ENCODE assay signal across 13 cellular contexts in genomic region chr7:41189866-41190265, GRCh38.
DNase-seq lines count a peak whose midpoint lies in the region; ATAC-seq and TF ChIP-seq lines count a peak whose summit lies in the region.
"Had no signal": no experiment of that assay in that cellular context is flagged by ENCODE, and none has a peak within 500 bp of the region (broad histone marks: within the 10 kb centered on the region; RNA-seq: fewer than 3 reads in every experiment).

No MANE protein-coding gene starts in this region.

- no peaks in the 10 kb centered on the region for H3K79me1 ChIP-seq in mesenchymal stem cell (replicated peaks; ENCODE audit: low read length, poor library complexity, severe bottlenecking)

- H3K27ac ChIP-seq in mammary epithelial cell (ENCODE audit: insufficient read depth, low read depth, low read length) (peak overlapping the region; percentile 99), mesenchymal stem cell (ENCODE audit: low read length, poor library complexity, severe bottlenecking) (peak overlapping the region; percentile 87)
- H3K27ac ChIP-seq in naive thymus-derived CD4-positive, alpha-beta T cell (ENCODE audit: low read depth, low read length) = no peak overlapping the region
- H3K27ac ChIP-seq: gastroesophageal sphincter had no signal

- POLR2A ChIA-PET in BJ (lab: Charles Lee) = no interaction called here
- POLR2A ChIA-PET in T-cell (lab: Charles Lee) = no interaction called here
- POLR2A ChIA-PET in naive thymus-derived CD4-positive, alpha-beta T cell (lab: Charles Lee) = no interaction called here

- H3K27me3 Mint-ChIP-seq in T-cell = no peaks in the 10 kb centered on the region
- H3K27me3 Mint-ChIP-seq in naive thymus-derived CD4-positive, alpha-beta T cell = no peaks in the 10 kb centered on the region
- no peaks in the 10 kb centered on the region for H3K27me3 Mint-ChIP-seq in activated T-helper 2 cell treated with anti-CD3 and anti-CD28 coated beads, Interferon-gamma antibody, Interleukin-2, Interleukin-4, amounts not matched to agents 10 μg/mL and 5 μg/mL and 100 μg/mL, durations not matched to agents 14 hours and 24 hours and 36 hours (ENCODE audit: low read depth)
- H3K27me3 Mint-ChIP-seq: natural killer cell treated with Interleukin-12 subunit alpha and Interleukin-12 subunit beta and Interleukin-15 and Interleukin-18, amount 100 ng/mL, for 72 hours had no signal

- H3K9me3 ChIP-seq in mammary epithelial cell (replicated peaks; ENCODE audit: insufficient read depth, low read length) (peaks cover 8% of the 10 kb centered on the region), mesenchymal stem cell (ENCODE audit: control insufficient read depth, low read length) (no peaks in the 10 kb centered on the region)
- no peaks in the 10 kb centered on the region for H3K9me3 ChIP-seq in naive thymus-derived CD4-positive, alpha-beta T cell (ENCODE audit: control insufficient read depth in 2 of 3, low read length in 3 of 3)
- H3K9me3 ChIP-seq: gastroesophageal sphincter had no signal

- H2AFZ ChIP-seq in mammary epithelial cell (ENCODE audit: low read depth, low read length) (no peak overlapping the region), mesenchymal stem cell (ENCODE audit: low read depth, low read length) (no peak overlapping the region)

- no peak overlapping the region for H2BK120ac ChIP-seq in mesenchymal stem cell (ENCODE audit: low read depth, low read length)

- peak overlapping the region; percentile 52 for H3K9ac ChIP-seq in mammary epithelial cell (ENCODE audit: insufficient read depth, low read length)
- peak overlapping the region; percentile 75 for H3K9ac ChIP-seq in mesenchymal stem cell (ENCODE audit: low read length)

- H3K14ac ChIP-seq in mesenchymal stem cell (ENCODE audit: low read length in 2 of 2) = peak overlapping the region in 1 of 2 experiments; percentile 58

- in situ Hi-C loops in mammary epithelial cell (cut with MboI; ENCODE audit: low sequenced_read_pairs in 2 of 2) = no loop called here

- H3K18ac ChIP-seq in mesenchymal stem cell (ENCODE audit: low read depth in 1 of 2, low read length in 2 of 2) = peak overlapping the region; percentile 64 to 71

- H3K27me3 ChIP-seq in BJ (ENCODE audit: control insufficient read depth, insufficient read depth, low read length) = no peaks in the 10 kb centered on the region
- H3K27me3 ChIP-seq in mammary epithelial cell (ENCODE audit: insufficient read depth, low read length) = no peaks in the 10 kb centered on the region
- no peaks in the 10 kb centered on the region for H3K27me3 ChIP-seq in mesenchymal stem cell (ENCODE audit: control insufficient read depth in 1 of 2, insufficient read depth in 1 of 2, low read length in 2 of 2)
- H3K27me3 ChIP-seq in naive thymus-derived CD4-positive, alpha-beta T cell (ENCODE audit: control insufficient read depth in 2 of 2, insufficient read depth in 2 of 2, low read length in 2 of 2) = no peaks in the 10 kb centered on the region
- H3K27me3 ChIP-seq: gastroesophageal sphincter had no signal

- no peaks in the 10 kb centered on the region for H3K36me3 ChIP-seq in BJ (ENCODE audit: control insufficient read depth, insufficient read depth, low read length)
- no peaks in the 10 kb centered on the region for H3K36me3 ChIP-seq in mammary epithelial cell (ENCODE audit: insufficient read depth, low read length)
- H3K36me3 ChIP-seq in mesenchymal stem cell (ENCODE audit: control insufficient read depth in 1 of 2, insufficient read depth in 2 of 2, low read depth in 1 of 2, low read length in 2 of 2) = no peaks in the 10 kb centered on the region
- H3K36me3 ChIP-seq in naive thymus-derived CD4-positive, alpha-beta T cell (ENCODE audit: control insufficient read depth in 2 of 3, insufficient read depth in 3 of 3, low read length in 3 of 3) = no peaks in the 10 kb centered on the region
- H3K36me3 ChIP-seq: gastroesophageal sphincter had no signal

- H2BK12ac ChIP-seq in mesenchymal stem cell (ENCODE audit: low read length in 2 of 2) = peak overlapping the region in 1 of 2 experiments; percentile 70

- H3K4me3 Mint-ChIP-seq in T-cell = no peak overlapping the region
- H3K4me3 Mint-ChIP-seq in naive thymus-derived CD4-positive, alpha-beta T cell = no peak overlapping the region
- H3K4me3 Mint-ChIP-seq in activated T-helper 2 cell treated with anti-CD3 and anti-CD28 coated beads, Interferon-gamma antibody, Interleukin-2, Interleukin-4, amounts not matched to agents 10 μg/mL and 5 μg/mL and 100 μg/mL, durations not matched to agents 14 hours and 24 hours and 36 hours (ENCODE audit: low read depth) = no peak overlapping the region
- H3K4me3 Mint-ChIP-seq: natural killer cell treated with Interleukin-12 subunit alpha and Interleukin-12 subunit beta and Interleukin-15 and Interleukin-18, amount 100 ng/mL, for 72 hours had no signal

- ATAC-seq in T-cell (replicated peaks in 1 of 4) = no peak
- no peak for ATAC-seq in naive thymus-derived CD4-positive, alpha-beta T cell
- ATAC-seq: gastroesophageal sphincter; natural killer cell treated with Interleukin-12 subunit alpha and Interleukin-12 subunit beta and Interleukin-15 and Interleukin-18, amount 100 ng/mL, for 72 hours had no signal

- dilution Hi-C loops in mammary epithelial cell (cut with HindIII; ENCODE audit: low sequenced_read_pairs) = no loop called here

- no peak overlapping the region for H2BK15ac ChIP-seq in mesenchymal stem cell (ENCODE audit: low read depth, poor library complexity, severe bottlenecking)

- peaks cover 38% of the 10 kb centered on the region for H3K4me1 ChIP-seq in mammary epithelial cell (ENCODE audit: insufficient read depth, low read length)
- H3K4me1 ChIP-seq in mesenchymal stem cell (ENCODE audit: control insufficient read depth, insufficient read depth, low read depth, low read length) = peaks cover 6% of the 10 kb centered on the region
- H3K4me1 ChIP-seq in naive thymus-derived CD4-positive, alpha-beta T cell (ENCODE audit: control insufficient read depth in 2 of 2, insufficient read depth in 2 of 2, low read length in 2 of 2) = no peaks in the 10 kb centered on the region
- H3K4me1 ChIP-seq: gastroesophageal sphincter had no signal

- no TSS peak for BruUV-seq in mammary epithelial cell (replicated peaks; lab: Mats Ljungman, UMichigan)

- H3K27ac Mint-ChIP-seq in T-cell = no peak overlapping the region
- H3K27ac Mint-ChIP-seq in naive thymus-derived CD4-positive, alpha-beta T cell = no peak overlapping the region
- H3K27ac Mint-ChIP-seq in activated T-helper 2 cell treated with anti-CD3 and anti-CD28 coated beads, Interferon-gamma antibody, Interleukin-2, Interleukin-4, amounts not matched to agents 10 μg/mL and 5 μg/mL and 100 μg/mL, durations not matched to agents 14 hours and 24 hours and 36 hours = no peak overlapping the region
- H3K27ac Mint-ChIP-seq: natural killer cell treated with Interleukin-12 subunit alpha and Interleukin-12 subunit beta and Interleukin-15 and Interleukin-18, amount 100 ng/mL, for 72 hours had no signal

- H4K20me1 ChIP-seq in mammary epithelial cell (ENCODE audit: insufficient read depth, low read length) = no peaks in the 10 kb centered on the region

- no peak overlapping the region for H3K23ac ChIP-seq in mesenchymal stem cell (ENCODE audit: low read length in 2 of 2)

- no peak overlapping the region for H3K4me3 ChIP-seq in BJ (ENCODE audit: low read depth, low read length)
- no peak overlapping the region for H3K4me3 ChIP-seq in mammary epithelial cell (replicated peaks in 1 of 3; ENCODE audit: insufficient read depth in 1 of 3, low read depth in 2 of 3, low read length in 3 of 3)
- H3K4me3 ChIP-seq in mesenchymal stem cell (ENCODE audit: insufficient read depth in 1 of 2, low read depth in 1 of 2, low read length in 2 of 2) = peak overlapping the region in 1 of 2 experiments; percentile 8
- H3K4me3 ChIP-seq in naive thymus-derived CD4-positive, alpha-beta T cell (ENCODE audit: low read length) = no peak overlapping the region
- H3K4me3 ChIP-seq: gastroesophageal sphincter had no signal

- intact Hi-C loops in mammary epithelial cell (cut with micrococcal nuclease) = loop anchor here (1.0 to 5.0 kb wide), 8 partner anchors 34 to 514 kb away; no protein-coding TSS in a partner anchor
- intact Hi-C loops in naive thymus-derived CD4-positive, alpha-beta T cell (cut with micrococcal nuclease) = no loop called here
- intact Hi-C loops in activated T-helper 2 cell treated with anti-CD3 and anti-CD28 coated beads, Interferon-gamma antibody, Interleukin-2, Interleukin-4, amounts not matched to agents 10 μg/mL and 5 μg/mL and 100 μg/mL, durations not matched to agents 14 hours and 24 hours and 36 hours (cut with micrococcal nuclease) = loop anchor here (10.0 kb wide), 1 partner anchor 55 kb away; no protein-coding TSS in a partner anchor

- no peaks in the 10 kb centered on the region for H3K36me3 Mint-ChIP-seq in T-cell
- no peaks in the 10 kb centered on the region for H3K36me3 Mint-ChIP-seq in naive thymus-derived CD4-positive, alpha-beta T cell
- H3K36me3 Mint-ChIP-seq in activated T-helper 2 cell treated with anti-CD3 and anti-CD28 coated beads, Interferon-gamma antibody, Interleukin-2, Interleukin-4, amounts not matched to agents 10 μg/mL and 5 μg/mL and 100 μg/mL, durations not matched to agents 14 hours and 24 hours and 36 hours (ENCODE audit: low read depth) = no peaks in the 10 kb centered on the region
- H3K36me3 Mint-ChIP-seq: natural killer cell treated with Interleukin-12 subunit alpha and Interleukin-12 subunit beta and Interleukin-15 and Interleukin-18, amount 100 ng/mL, for 72 hours had no signal

- H3K4me1 Mint-ChIP-seq in T-cell = no peaks in the 10 kb centered on the region
- H3K4me1 Mint-ChIP-seq in naive thymus-derived CD4-positive, alpha-beta T cell = no peaks in the 10 kb centered on the region
- no peaks in the 10 kb centered on the region for H3K4me1 Mint-ChIP-seq in activated T-helper 2 cell treated with anti-CD3 and anti-CD28 coated beads, Interferon-gamma antibody, Interleukin-2, Interleukin-4, amounts not matched to agents 10 μg/mL and 5 μg/mL and 100 μg/mL, durations not matched to agents 14 hours and 24 hours and 36 hours (ENCODE audit: low read depth)

- H2BK5ac ChIP-seq in mesenchymal stem cell (ENCODE audit: low read depth, low read length, poor library complexity, severe bottlenecking) = no peak overlapping the region

- H4K91ac ChIP-seq in mesenchymal stem cell (ENCODE audit: low read length) = no peak overlapping the region

- no peaks in the 10 kb centered on the region for H3K79me2 ChIP-seq in mammary epithelial cell (ENCODE audit: insufficient read depth, low read length)

- CTCF ChIA-PET in BJ (lab: Yijun Ruan, JAX) = interaction anchor here (1.2 kb wide), 1 partner anchor 506 kb away, joined by 4 read pairs; no protein-coding TSS in a partner anchor
- CTCF ChIA-PET in mammary epithelial cell (lab: Charles Lee; ENCODE audit: low non-redundant PET) = no interaction called here
- CTCF ChIA-PET in T-cell (lab: Charles Lee) = no interaction called here
- CTCF ChIA-PET in naive thymus-derived CD4-positive, alpha-beta T cell (lab: Charles Lee) = no interaction called here

- DNase-seq in BJ (ENCODE audit: low read depth) (peak; percentile 58), M059J (ENCODE audit: low read depth) (peak; percentile 98), mammary epithelial cell (peak; percentile 97), mesenchymal stem cell (peak; percentile 90), T-cell (no peak), NCI-H1105 treated with DMSO at 0.1 percent for 48 hours (lab: John Stamatoyannopoulos, UW) (no peak)
- DNase-seq in naive thymus-derived CD4-positive, alpha-beta T cell = no peak
- DNase-seq in activated T-helper 2 cell treated with anti-CD3 and anti-CD28 coated beads, Interferon-gamma antibody, Interleukin-2, Interleukin-4, amounts not matched to agents 10 μg/mL and 5 μg/mL and 100 μg/mL, durations not matched to agents 14 hours and 24 hours and 36 hours (ENCODE audit: low spot score) = no peak
- DNase-seq: activated naive CD4-positive, alpha-beta T cell treated with Interleukin-2 at 50 U/mL for 16 hours; COR-L47; H7 had no signal

- peak overlapping the region in 1 of 2 experiments; percentile 91 for H3K4ac ChIP-seq in mesenchymal stem cell (ENCODE audit: low read depth in 1 of 2, low read length in 2 of 2)

- H2AK5ac ChIP-seq in mesenchymal stem cell (ENCODE audit: low read length, severe bottlenecking) = no peak overlapping the region

- peak overlapping the region; percentile 45 for H3K4me2 ChIP-seq in mammary epithelial cell (ENCODE audit: insufficient read depth, low read depth, low read length)
- H3K4me2 ChIP-seq in mesenchymal stem cell (ENCODE audit: low read length, poor library complexity, severe bottlenecking) = no peak overlapping the region

- peaks cover 0 to 10% (median 9%) of the 10 kb centered on the region in 3 donors for H3K9me3 Mint-ChIP-seq in T-cell
- H3K9me3 Mint-ChIP-seq in naive thymus-derived CD4-positive, alpha-beta T cell = peaks cover 0 to 13% (median 0%) of the 10 kb centered on the region in 11 donors
- H3K9me3 Mint-ChIP-seq in activated T-helper 2 cell treated with anti-CD3 and anti-CD28 coated beads, Interferon-gamma antibody, Interleukin-2, Interleukin-4, amounts not matched to agents 10 μg/mL and 5 μg/mL and 100 μg/mL, durations not matched to agents 14 hours and 24 hours and 36 hours = peaks cover 9% of the 10 kb centered on the region

- no peak for TF ChIP-seq CTCF in BJ (IDR thresholded peaks at IDR 0.05; ENCODE audit: insufficient read depth, low read depth, low read length)
- no peak for TF ChIP-seq CTCF in mammary epithelial cell (conservative IDR thresholded peaks at IDR 0.05 in 1 of 2, IDR thresholded peaks at IDR 0.05 in 1 of 2; ENCODE audit: extremely low read depth in 1 of 2, insufficient read depth in 1 of 2, low read depth in 1 of 2, low read length in 2 of 2)

- H4K8ac ChIP-seq in mesenchymal stem cell (ENCODE audit: low read length) = no peak overlapping the region

- WGBS in mammary epithelial cell (ENCODE audit: low coverage, missing lambda C conversion rate) = 4% methylated on average over 2 of the region's 2 CpGs
- WGBS in mesenchymal stem cell = no CpG with 5 or more reads among the region's 2 CpGs

Comparison
In these comparisons a context has a peak if more than half of its experiments do, and no peak if none do; other contexts are left out.
1. DNase-seq: peak in BJ (single experiment), M059J (single experiment), mammary epithelial cell (single experiment) and mesenchymal stem cell (single experiment); none in T-cell (0 of 34), naive thymus-derived CD4-positive, alpha-beta T cell (0 of 9), NCI-H1105 treated with DMSO at 0.1 percent for 48 hours (single experiment) and activated T-helper 2 cell treated with anti-CD3 and anti-CD28 coated beads, Interferon-gamma antibody, Interleukin-2, Interleukin-4, amounts not matched to agents 10 μg/mL and 5 μg/mL and 100 μg/mL, durations not matched to agents 14 hours and 24 hours and 36 hours (single experiment).
2. intact Hi-C loops: an anchor here in mammary epithelial cell (1.0 to 5.0 kb wide) and activated T-helper 2 cell treated with anti-CD3 and anti-CD28 coated beads, Interferon-gamma antibody, Interleukin-2, Interleukin-4, amounts not matched to agents 10 μg/mL and 5 μg/mL and 100 μg/mL, durations not matched to agents 14 hours and 24 hours and 36 hours (10.0 kb wide); none called in naive thymus-derived CD4-positive, alpha-beta T cell.